11 cellular contexts compared by ENCODE assay signal in genomic region chr11:117020873-117021564, GRCh38.
DNase-seq lines count a peak whose midpoint lies in the region; ATAC-seq and TF ChIP-seq lines count a peak whose summit lies in the region.
"Had no signal": no experiment of that assay in that cellular context is flagged by ENCODE, and none has a peak within 500 bp of the region (broad histone marks: within the 10 kb centered on the region; RNA-seq: fewer than 3 reads in every experiment).

No MANE protein-coding gene starts in this region.

- no peak for TF ChIP-seq CTCF in OCI-LY3 (IDR thresholded peaks at IDR 0.05; ENCODE audit: low read depth, low read length)

- peaks cover 2 to 3% of the 10 kb centered on the region in 2 donors for H3K36me3 Mint-ChIP-seq in activated T-cell treated with anti-CD3 and anti-CD28 coated beads, Interleukin-2, amount 50 U/mL, for 72 hours (ENCODE audit: insufficient read depth in 2 of 2)

- H3K27me3 Mint-ChIP-seq in activated T-cell treated with anti-CD3 and anti-CD28 coated beads, Interleukin-2, amount 50 U/mL, for 72 hours (ENCODE audit: low read depth): no peaks in the 10 kb centered on the region

- no peak overlapping the region for H3K4me3 ChIP-seq in OCI-LY3 (ENCODE audit: low read length)
- H3K4me3 ChIP-seq: ovary, suprapubic skin had no signal

- H3K27ac ChIP-seq in OCI-LY3 (ENCODE audit: low read length): no peak overlapping the region
- H3K27ac ChIP-seq in temporal lobe (ENCODE audit: low read depth, low read length): peak overlapping the region; percentile 90
- H3K27ac ChIP-seq: ovary, suprapubic skin had no signal

- H3K9me3 Mint-ChIP-seq in activated T-cell treated with anti-CD3 and anti-CD28 coated beads, Interleukin-2, amount 50 U/mL, for 72 hours: no peaks in the 10 kb centered on the region

- peaks cover 58% of the 10 kb centered on the region for H3K4me1 ChIP-seq in OCI-LY3 (ENCODE audit: low read length)

- peaks cover 4% of the 10 kb centered on the region for H3K36me3 ChIP-seq in OCI-LY3 (replicated peaks; ENCODE audit: low read depth, low read length)
- H3K36me3 ChIP-seq: ovary, suprapubic skin had no signal

- peaks cover 88% of the 10 kb centered on the region for H3K4me1 Mint-ChIP-seq in activated T-cell treated with anti-CD3 and anti-CD28 coated beads, Interleukin-2, amount 50 U/mL, for 72 hours (ENCODE audit: low read depth)

- peaks cover 61% of the 10 kb centered on the region for H4K20me1 ChIP-seq in OCI-LY3 (ENCODE audit: insufficient read depth, low read length)

- no peaks in the 10 kb centered on the region for H3K9me3 ChIP-seq in OCI-LY3 (ENCODE audit: insufficient read depth, low read length)
- H3K9me3 ChIP-seq: ovary, suprapubic skin had no signal

- H2AFZ ChIP-seq in OCI-LY3 (ENCODE audit: low read depth, low read length): no peak overlapping the region

- H3K27me3 ChIP-seq in OCI-LY3 (ENCODE audit: low read depth, low read length): no peaks in the 10 kb centered on the region
- H3K27me3 ChIP-seq: ovary, suprapubic skin had no signal

- no peak overlapping the region for H3K9ac ChIP-seq in OCI-LY3 (ENCODE audit: low read length)

- peak; percentile 16 to 20 for ATAC-seq in activated T-cell treated with anti-CD3 and anti-CD28 coated beads, Interleukin-2, amount 50 U/mL, for 72 hours (replicated peaks in 1 of 2)

- DNase-seq in activated T-cell treated with anti-CD3 and anti-CD28 coated beads, Interleukin-2, amount 50 U/mL, for 72 hours: peak in 1 of 2 donors; percentile 24
- no peak for DNase-seq in activated T-cell treated with anti-CD3 and anti-CD28 coated beads, Interleukin-2, amount 50 U/mL, for 1 hour
- DNase-seq in left kidney (ENCODE audit: low read depth, low spot score) (peak; percentile 53), UCSD-AML1 (lab: John Stamatoyannopoulos, UW; ENCODE audit: unreplicated experiment) (no peak), SIG-M5 treated with dmso at 0.1 percent for 504 hours (lab: John Stamatoyannopoulos, UW; ENCODE audit: unreplicated experiment) (no peak), NCI-H1436 (lab: John Stamatoyannopoulos, UW) (no peak)
- DNase-seq: foreskin melanocyte, ovary had no signal

- peak overlapping the region; percentile 66 for H3K27ac Mint-ChIP-seq in activated T-cell treated with anti-CD3 and anti-CD28 coated beads, Interleukin-2, amount 50 U/mL, for 72 hours

- H3K4me2 ChIP-seq in OCI-LY3 (ENCODE audit: low read length): peak overlapping the region; percentile 39; the same call in 1 of the 2 replicates

- peak overlapping the region; percentile 53 to 55 for H3K4me3 Mint-ChIP-seq in activated T-cell treated with anti-CD3 and anti-CD28 coated beads, Interleukin-2, amount 50 U/mL, for 72 hours

- peaks cover 65% of the 10 kb centered on the region for H3K79me2 ChIP-seq in OCI-LY3 (ENCODE audit: low read length)
